In the genomic region with DNA sequence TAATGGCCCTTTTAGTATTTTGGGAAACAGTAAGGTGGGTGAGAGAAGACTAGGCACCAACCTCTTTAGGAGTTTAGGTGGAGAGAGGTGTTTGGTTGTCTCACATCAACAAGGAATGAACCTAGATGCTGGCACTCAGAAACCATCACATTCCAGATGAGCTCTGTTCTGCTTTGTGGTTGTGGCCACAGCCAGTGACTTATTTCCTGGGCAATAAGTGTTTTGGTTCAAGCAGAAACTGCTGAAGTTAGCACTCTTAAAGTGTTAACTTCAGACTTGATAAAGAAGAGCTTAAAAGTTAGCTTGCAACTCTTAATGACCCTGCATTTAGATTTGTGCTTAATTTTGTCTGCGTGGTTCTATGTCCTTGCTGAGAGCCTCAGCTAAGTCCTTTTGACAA, we compare ENCODE assay signal across 21 cellular contexts.
DNase-seq lines count a peak whose midpoint lies in the region; ATAC-seq and TF ChIP-seq lines count a peak whose summit lies in the region.
"Had no signal": no experiment of that assay in that cellular context is flagged by ENCODE, and none has a peak within 500 bp of the region (broad histone marks: within the 10 kb centered on the region; RNA-seq: fewer than 3 reads in every experiment).

No MANE protein-coding gene starts in this region.

- no peaks in the 10 kb centered on the region for H3K36me3 ChIP-seq in PC-3 (ENCODE audit: low read depth, low read length)
- no peaks in the 10 kb centered on the region for H3K36me3 ChIP-seq in fibroblast of lung (ENCODE audit: control insufficient read depth, insufficient read depth, low read length)
- no peaks in the 10 kb centered on the region for H3K36me3 ChIP-seq in tibial nerve
- H3K36me3 ChIP-seq: heart left ventricle, spleen had no signal

- POLR2A ChIA-PET in PC-3 (lab: Charles Lee; ENCODE audit: unreplicated experiment), result no interaction called here

- H3K9me3 ChIP-seq in PC-3 (ENCODE audit: low read length), result no peaks in the 10 kb centered on the region
- no peaks in the 10 kb centered on the region for H3K9me3 ChIP-seq in fibroblast of lung (ENCODE audit: control insufficient read depth, insufficient read depth, low read depth, low read length)
- peaks cover 0 to 4% (median 0%) of the 10 kb centered on the region in 4 donors for H3K9me3 ChIP-seq in tibial nerve
- H3K9me3 ChIP-seq: heart left ventricle had no signal

- no peaks in the 10 kb centered on the region for H3F3A ChIP-seq in PC-3 (ENCODE audit: low read length, unreplicated experiment)

- H3K79me2 ChIP-seq in PC-3 (ENCODE audit: low read length) (no peaks in the 10 kb centered on the region), fibroblast of lung (ENCODE audit: control insufficient read depth, insufficient read depth, low read length) (no peaks in the 10 kb centered on the region)
- H3K79me2 ChIP-seq: parathyroid adenoma had no signal

- H2AFZ ChIP-seq in PC-3 (ENCODE audit: low read length), result peak overlapping the region; percentile 60
- H2AFZ ChIP-seq in fibroblast of lung (ENCODE audit: low read length), result no peak overlapping the region
- H2AFZ ChIP-seq: parathyroid adenoma had no signal

- intact Hi-C loops in PC-3 (cut with micrococcal nuclease), result no loop called here

- TF ChIP-seq POLR2A in tibial nerve (IDR thresholded peaks at IDR 0.05), result no peak

- TF ChIP-seq CTCF in PC-3 (conservative IDR thresholded peaks at IDR 0.05; ENCODE audit: low read depth, low read length) (no peak), fibroblast of lung (conservative IDR thresholded peaks at IDR 0.05 in 1 of 2, IDR thresholded peaks at IDR 0.05 in 1 of 2; ENCODE audit: low read depth in 1 of 2, low read length in 2 of 2) (no peak), tibial nerve (IDR thresholded peaks at IDR 0.05) (no peak)

- H3K27ac ChIP-seq in PC-3 (ENCODE audit: low read length) (no peak overlapping the region), fibroblast of lung (ENCODE audit: insufficient read depth, low read length) (no peak overlapping the region), tibial nerve (no peak overlapping the region)
- H3K27ac ChIP-seq: heart left ventricle, parathyroid adenoma, spleen had no signal

- H4K20me1 ChIP-seq in PC-3 (ENCODE audit: low read length), result no peaks in the 10 kb centered on the region
- H4K20me1 ChIP-seq in fibroblast of lung (ENCODE audit: control insufficient read depth, extremely low read depth, insufficient read depth, low read length), result no peaks in the 10 kb centered on the region

- BruUV-seq in PC-3 (replicated peaks; lab: Mats Ljungman, UMichigan), result no TSS peak

- H3K4me2 ChIP-seq in PC-3 (ENCODE audit: low read length) (no peak overlapping the region), fibroblast of lung (ENCODE audit: extremely low read depth, insufficient read depth, low read length) (no peak overlapping the region)

- H3K4me1 ChIP-seq in PC-3 (ENCODE audit: insufficient read depth, low read length), result peaks cover 10% of the 10 kb centered on the region
- no peaks in the 10 kb centered on the region for H3K4me1 ChIP-seq in fibroblast of lung (ENCODE audit: control insufficient read depth, extremely low read depth, insufficient read depth, low read length)
- no peaks in the 10 kb centered on the region for H3K4me1 ChIP-seq in tibial nerve
- H3K4me1 ChIP-seq: heart left ventricle, parathyroid adenoma, spleen had no signal

- H3K9ac ChIP-seq in PC-3 (ENCODE audit: low read length) (no peak overlapping the region), fibroblast of lung (ENCODE audit: insufficient read depth, low read length) (no peak overlapping the region)
- H3K9ac ChIP-seq: parathyroid adenoma had no signal

- TF ChIP-seq EP300 in tibial nerve (IDR thresholded peaks at IDR 0.05), result no peak

- 50 to 69% methylated on average over 1 of the region's 1 CpG for WGBS in tibial nerve, 2 donors

- CTCF ChIA-PET in PC-3 (lab: Charles Lee), result interaction anchor here (0.6 kb wide), 1 partner anchor 63 kb away, joined by 4 read pairs; no protein-coding TSS in a partner anchor

- ATAC-seq in PC-3 (peak; percentile 38), HG03280 (IDR thresholded peaks at IDR 0.05; ENCODE audit: unreplicated experiment) (no peak)
- ATAC-seq: heart left ventricle had no signal

- H3K27me3 ChIP-seq in PC-3 (ENCODE audit: low read length) (no peaks in the 10 kb centered on the region), fibroblast of lung (ENCODE audit: control insufficient read depth, insufficient read depth, low read length) (no peaks in the 10 kb centered on the region), tibial nerve (no peaks in the 10 kb centered on the region)
- H3K27me3 ChIP-seq: heart left ventricle, spleen had no signal

- H3K4me3 ChIP-seq in PC-3 (ENCODE audit: low read length) (no peak overlapping the region), fibroblast of lung (replicated peaks in 1 of 4; ENCODE audit: control extremely low read depth in 1 of 4, insufficient read depth in 1 of 4, low read depth in 3 of 4, low read length in 4 of 4) (no peak overlapping the region), tibial nerve (no peak overlapping the region)
- H3K4me3 ChIP-seq: heart left ventricle, spleen had no signal

- DNase-seq in GM03348 (ENCODE audit: low spot score), result peak; percentile 58
- peak; percentile 36 for DNase-seq in PC-3
- peak; percentile 12 to 88 for DNase-seq in fibroblast of lung (ENCODE audit: low read depth in 2 of 2)
- peak; percentile 80 for DNase-seq in renal cortical epithelial cell (ENCODE audit: low read depth)
- DNase-seq in NCI-H2081 (lab: John Stamatoyannopoulos, UW), result no peak
- no peak for DNase-seq in tibial nerve (ENCODE audit: low spot score in 2 of 2)
- no peak for DNase-seq in SKM-1 treated with dmso at 0.1 percent for 144 hours (lab: John Stamatoyannopoulos, UW; ENCODE audit: unreplicated experiment)
- DNase-seq: activated B cell treated with CpG ODN at 0.5 μM for 24 hours; activated naive CD4-positive, alpha-beta T cell; CD4-positive, CD25-positive, alpha-beta regulatory T cell; cerebellar nuclear complex; DMS79; H7; heart left ventricle; KG1; NCI-H187 treated with DMSO at 0.1 percent for 48 hours; NCI-H526 treated with DMSO at 0.1 percent for 48 hours; RPMI8226; spleen had no signal

- no peaks in the 10 kb centered on the region for H3K9me2 ChIP-seq in PC-3 (replicated peaks; ENCODE audit: low read length)

Comparison
In these comparisons a context has a peak if more than half of its experiments do, and no peak if none do; other contexts are left out.
1. DNase-seq: peak in GM03348 (single experiment), PC-3 (single experiment), fibroblast of lung (2 of 2) and renal cortical epithelial cell (single experiment); none in NCI-H2081 (0 of 2), tibial nerve (0 of 2) and SKM-1 treated with dmso at 0.1 percent for 144 hours (single experiment).